Comparison of ENCODE assay signal across 13 cellular contexts in genomic region chr2:111975053-111975552, GRCh38.
DNase-seq lines count a peak whose midpoint lies in the region; ATAC-seq, FAIRE-seq and TF ChIP-seq lines count a peak whose summit lies in the region.
"Had no signal": no experiment of that assay in that cellular context is flagged by ENCODE, and none has a peak within 500 bp of the region (broad histone marks: within the 10 kb centered on the region; RNA-seq: fewer than 3 reads in every experiment).

No MANE protein-coding gene starts in this region.

- TF ChIP-seq CTCF in AG10803 (conservative IDR thresholded peaks at IDR 0.05; ENCODE audit: low read length) (no peak), HepG2 (CRISPR knock-in tag; IDR thresholded peaks at IDR 0.05) (no peak), mucosa of descending colon (IDR thresholded peaks at IDR 0.05) (no peak)

- peak overlapping the region; percentile 8 for H3K27ac ChIP-seq in HepG2 (ENCODE audit: extremely low read length, insufficient read depth, low read length)
- H3K27ac ChIP-seq: skin epidermis had no signal

- DNase-seq in AG10803 (ENCODE audit: low read depth): peak; percentile 63
- DNase-seq in brain pericyte (ENCODE audit: low read depth, low spot score): peak; percentile 31
- peak; percentile 75 for DNase-seq in HepG2 (ENCODE audit: low spot score)
- no peak for DNase-seq in mucosa of descending colon
- DNase-seq in NCI-H526 treated with DMSO at 0.1 percent for 48 hours (lab: John Stamatoyannopoulos, UW): no peak
- no peak for DNase-seq in GOT3 (lab: John Stamatoyannopoulos, UW)
- DNase-seq: activated B cell treated with CpG ODN at 0.5 μM for 24 hours, NCI-H1694 treated with DMSO at 0.1 percent for 48 hours, substantia nigra had no signal

- no peak for TF ChIP-seq POLR2A in HepG2 (IDR thresholded peaks at IDR 0.05; ENCODE audit: insufficient read depth in 1 of 2, low read depth in 2 of 2, low read length in 2 of 2)

- no peak for FAIRE-seq in HepG2 (lab: Jason Lieb, UNC)
- FAIRE-seq: D721Med had no signal

- no peaks in the 10 kb centered on the region for H4K20me1 ChIP-seq in HepG2 (ENCODE audit: insufficient read depth, low read length)

- no TSS peak for BruUV-seq in HepG2 (replicated peaks; lab: Mats Ljungman, UMichigan)

- H3K79me2 ChIP-seq in HepG2 (ENCODE audit: insufficient read depth, low read length): no peaks in the 10 kb centered on the region

- intact Hi-C loops in HepG2 (cut with micrococcal nuclease; ENCODE audit: unreplicated experiment) (no loop called here), mucosa of descending colon (cut with DNase I, micrococcal nuclease) (no loop called here)

- H3K4me1 ChIP-seq in HepG2 (ENCODE audit: insufficient read depth, low read length) (peaks cover 31% of the 10 kb centered on the region), mucosa of descending colon (ENCODE audit: low read depth) (no peaks in the 10 kb centered on the region)

- ATAC-seq in HepG2: peak; percentile 81
- no peak for ATAC-seq in mucosa of descending colon
- ATAC-seq in HG03460 (IDR thresholded peaks at IDR 0.05; ENCODE audit: unreplicated experiment): no peak

- CTCF ChIA-PET in HepG2 (lab: Yijun Ruan, JAX; ENCODE audit: low intra/inter-chr PET ratio, low total read pairs): no interaction called here

- WGBS in HepG2 (ENCODE audit: low lambda C conversion rate): 73% methylated on average over 11 of the region's 11 CpGs

- H3K36me3 ChIP-seq in HepG2 (replicated peaks in 1 of 2; ENCODE audit: control insufficient read depth in 1 of 2, insufficient read depth in 2 of 2, low read length in 2 of 2): peaks cover 18 to 50% of the 10 kb centered on the region in 2 experiments
- H3K36me3 ChIP-seq in mucosa of descending colon (ENCODE audit: low read depth): no peaks in the 10 kb centered on the region

- TF ChIP-seq EP300 in Ishikawa (IDR thresholded peaks at IDR 0.05; ENCODE audit: borderline replicate concordance) (no peak), HepG2 (IDR thresholded peaks at IDR 0.05; ENCODE audit: low read depth in 2 of 2, low read length in 2 of 2) (peak in 1 of 2 experiments; percentile 58; a peak in 2 of 4 replicates), HepG2 (CRISPR knock-in tag; IDR thresholded peaks at IDR 0.05; ENCODE audit: borderline replicate concordance) (peak; percentile 92)

- H3K9ac ChIP-seq in HepG2 (ENCODE audit: insufficient read depth, low read depth, low read length): no peak overlapping the region; the same call in 1 of the 2 replicates

- in situ Hi-C loops in HepG2 (cut with HindIII; ENCODE audit: extremely low pct_ligation_motif_present, low pct_unique_long_range_greater_than_20kb): no loop called here

- TF ChIP-seq RAD21 in Ishikawa (IDR thresholded peaks at IDR 0.05; ENCODE audit: low read depth) (no peak), HepG2 (CRISPR knock-in tag; IDR thresholded peaks at IDR 0.05) (no peak)

- POLR2A ChIA-PET in HepG2 (lab: Yijun Ruan, JAX): interaction anchor here (1.2 to 2.0 kb wide), 2 partner anchors 11 to 12 kb away, joined by 3 to 9 read pairs; no protein-coding TSS in a partner anchor

- H3K4me3 ChIP-seq in AG10803 (ENCODE audit: low read length) (no peak overlapping the region), HepG2 (replicated peaks in 1 of 3; ENCODE audit: insufficient read depth in 1 of 3, low read depth in 2 of 3, low read length in 3 of 3) (no peak overlapping the region), mucosa of descending colon (no peak overlapping the region)
- H3K4me3 ChIP-seq: skin epidermis had no signal

- H3K27me3 ChIP-seq in HepG2 (ENCODE audit: control insufficient read depth in 1 of 2, insufficient read depth in 2 of 2, low read length in 2 of 2): no peaks in the 10 kb centered on the region

- H3K4me2 ChIP-seq in HepG2 (ENCODE audit: low read depth, low read length): no peak overlapping the region

- no peaks in the 10 kb centered on the region for H3K9me3 ChIP-seq in HepG2 (ENCODE audit: low read length)
- peaks cover 5% of the 10 kb centered on the region for H3K9me3 ChIP-seq in mucosa of descending colon

- H2AFZ ChIP-seq in HepG2 (ENCODE audit: low read length): no peak overlapping the region

TF ChIP-seq in Ishikawa, 13 proteins besides CTCF, POLR2A, EP300 and RAD21:
- TF ChIP-seq NFIC (IDR thresholded peaks at IDR 0.05) (peak; percentile 32; the same call in 1 of the 2 replicates), ZBTB7A (IDR thresholded peaks at IDR 0.05; ENCODE audit: low read depth) (no peak), MAX (IDR thresholded peaks at IDR 0.05) (peak; percentile 80), TEAD4 (IDR thresholded peaks at IDR 0.05) (peak; percentile 44), USF1 (IDR thresholded peaks at IDR 0.05) (0 out of 2 replicates have a peak, but pooled peaks have one; percentile 3)

TF ChIP-seq in HepG2, 621 proteins besides CTCF, POLR2A, EP300 and RAD21 (continues in another document):
- TF ChIP-seq HES4 (CRISPR knock-in tag; IDR thresholded peaks at IDR 0.05; ENCODE audit: borderline replicate concordance): no peak
- TF ChIP-seq, protein P1, sequence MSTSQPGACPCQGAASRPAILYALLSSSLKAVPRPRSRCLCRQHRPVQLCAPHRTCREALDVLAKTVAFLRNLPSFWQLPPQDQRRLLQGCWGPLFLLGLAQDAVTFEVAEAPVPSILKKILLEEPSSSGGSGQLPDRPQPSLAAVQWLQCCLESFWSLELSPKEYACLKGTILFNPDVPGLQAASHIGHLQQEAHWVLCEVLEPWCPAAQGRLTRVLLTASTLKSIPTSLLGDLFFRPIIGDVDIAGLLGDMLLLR (CRISPR knock-in tag; IDR thresholded peaks at IDR 0.05): peak; percentile 49; the same call in 1 of the 2 replicates
- TF ChIP-seq ZNF446 (CRISPR knock-in tag; IDR thresholded peaks at IDR 0.05): no peak
- no peak for TF ChIP-seq ZNF143 (CRISPR knock-in tag; IDR thresholded peaks at IDR 0.05)
- TF ChIP-seq ISX (CRISPR knock-in tag; conservative IDR thresholded peaks at IDR 0.05): no peak
- TF ChIP-seq SMC3 (IDR thresholded peaks at IDR 0.05; ENCODE audit: low read length): no peak
- TF ChIP-seq THAP11 (CRISPR knock-in tag; IDR thresholded peaks at IDR 0.05): peak; percentile 31; the same call in 1 of the 2 replicates
- no peak for TF ChIP-seq NFATC3 (CRISPR knock-in tag; IDR thresholded peaks at IDR 0.05)
- no peak for TF ChIP-seq GTF3A (CRISPR knock-in tag; conservative IDR thresholded peaks at IDR 0.05)
- peak; percentile 51; the same call in 1 of the 2 replicates for TF ChIP-seq ZGPAT (CRISPR knock-in tag; IDR thresholded peaks at IDR 0.05)
- TF ChIP-seq, protein P2, sequence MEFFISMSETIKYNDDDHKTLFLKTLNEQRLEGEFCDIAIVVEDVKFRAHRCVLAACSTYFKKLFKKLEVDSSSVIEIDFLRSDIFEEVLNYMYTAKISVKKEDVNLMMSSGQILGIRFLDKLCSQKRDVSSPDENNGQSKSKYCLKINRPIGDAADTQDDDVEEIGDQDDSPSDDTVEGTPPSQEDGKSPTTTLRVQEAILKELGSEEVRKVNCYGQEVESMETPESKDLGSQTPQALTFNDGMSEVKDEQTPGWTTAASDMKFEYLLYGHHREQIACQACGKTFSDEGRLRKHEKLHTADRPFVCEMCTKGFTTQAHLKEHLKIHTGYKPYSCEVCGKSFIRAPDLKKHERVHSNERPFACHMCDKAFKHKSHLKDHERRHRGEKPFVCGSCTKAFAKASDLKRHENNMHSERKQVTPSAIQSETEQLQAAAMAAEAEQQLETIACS (CRISPR knock-in tag; IDR thresholded peaks at IDR 0.05): no peak
- 0 out of 2 replicates have a peak, but pooled peaks have one; percentile 62 for TF ChIP-seq HMG20B (CRISPR knock-in tag; conservative IDR thresholded peaks at IDR 0.05)
- TF ChIP-seq ZNF580 (CRISPR knock-in tag; IDR thresholded peaks at IDR 0.05; ENCODE audit: borderline replicate concordance, low read depth): no peak
- no peak for TF ChIP-seq ZNF253 (CRISPR knock-in tag; IDR thresholded peaks at IDR 0.05; ENCODE audit: borderline replicate concordance)
- no peak; the same call in 1 of the 2 replicates for TF ChIP-seq HMG20A (CRISPR knock-in tag; IDR thresholded peaks at IDR 0.05; ENCODE audit: borderline replicate concordance)
- no peak for TF ChIP-seq PTBP1 (IDR thresholded peaks at IDR 0.05; ENCODE audit: low read depth, low read length, poor library complexity, severe bottlenecking)
- TF ChIP-seq YEATS2 (CRISPR knock-in tag; IDR thresholded peaks at IDR 0.05; ENCODE audit: borderline replicate concordance): peak; percentile 68; the same call in 1 of the 2 replicates
- TF ChIP-seq, protein P3, sequence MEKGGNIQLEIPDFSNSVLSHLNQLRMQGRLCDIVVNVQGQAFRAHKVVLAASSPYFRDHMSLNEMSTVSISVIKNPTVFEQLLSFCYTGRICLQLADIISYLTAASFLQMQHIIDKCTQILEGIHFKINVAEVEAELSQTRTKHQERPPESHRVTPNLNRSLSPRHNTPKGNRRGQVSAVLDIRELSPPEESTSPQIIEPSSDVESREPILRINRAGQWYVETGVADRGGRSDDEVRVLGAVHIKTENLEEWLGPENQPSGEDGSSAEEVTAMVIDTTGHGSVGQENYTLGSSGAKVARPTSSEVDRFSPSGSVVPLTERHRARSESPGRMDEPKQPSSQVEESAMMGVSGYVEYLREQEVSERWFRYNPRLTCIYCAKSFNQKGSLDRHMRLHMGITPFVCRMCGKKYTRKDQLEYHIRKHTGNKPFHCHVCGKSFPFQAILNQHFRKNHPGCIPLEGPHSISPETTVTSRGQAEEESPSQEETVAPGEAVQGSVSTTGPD (CRISPR knock-in tag; IDR thresholded peaks at IDR 0.05): no peak
- TF ChIP-seq KLF15 (CRISPR knock-in tag; IDR thresholded peaks at IDR 0.05; ENCODE audit: borderline replicate concordance): no peak
- TF ChIP-seq ARHGAP35 (CRISPR knock-in tag; IDR thresholded peaks at IDR 0.05; ENCODE audit: borderline replicate concordance): no peak
- no peak for TF ChIP-seq ZNF839 (CRISPR knock-in tag; IDR thresholded peaks at IDR 0.05; ENCODE audit: borderline replicate concordance)
- TF ChIP-seq ZNF788 (CRISPR knock-in tag; IDR thresholded peaks at IDR 0.05; ENCODE audit: borderline replicate concordance): no peak

Comparison
In these comparisons a context has a peak if more than half of its experiments do, and no peak if none do; other contexts are left out.
1. DNase-seq: peak in AG10803 (single experiment), brain pericyte (single experiment) and HepG2 (single experiment); none in mucosa of descending colon (0 of 3), NCI-H526 treated with DMSO at 0.1 percent for 48 hours (single experiment) and GOT3 (single experiment).